In genomic region chr15:43792761-43793493, GRCh38 we compare ENCODE assay signal across 8 cellular contexts. TPM values are rescaled to one million over a fixed set of nuclear protein-coding genes. Genes with fewer than 3 reads are reported as not detected.
A peak's percentile ranks its signal among the peaks of the same experiment; 100 is the strongest.
DNase-seq lines count a peak whose midpoint lies in the region; ATAC-seq, FAIRE-seq and TF ChIP-seq lines count a peak whose summit lies in the region.

No MANE protein-coding gene starts in this region.

- peaks cover 42% of the 10 kb centered on the region for H3K4me1 Mint-ChIP-seq in CD8-positive, alpha-beta T cell (ENCODE audit: low read depth)

- H3K9me3 ChIP-seq in CD8-positive, alpha-beta T cell (ENCODE audit: low read length) = no peaks in the 10 kb centered on the region
- no peaks in the 10 kb centered on the region for H3K9me3 ChIP-seq in prostate gland

- no peaks in the 10 kb centered on the region for H3K27me3 Mint-ChIP-seq in CD8-positive, alpha-beta T cell (ENCODE audit: low read depth)

- POLR2A ChIA-PET in CD8-positive, alpha-beta T cell (lab: Charles Lee) = interaction anchor here (0.6 to 3.3 kb wide), 10 partner anchors 8 to 47 kb away, joined by 3 to 29 read pairs (median 4); partner anchors contain the start of genes ELL3, HYPK, MFAP1 and PDIA3

- H3K36me3 ChIP-seq in CD8-positive, alpha-beta T cell (ENCODE audit: insufficient read depth, low read length) = peaks cover 27% of the 10 kb centered on the region
- H3K36me3 ChIP-seq in prostate gland = peaks cover 4 to 5% of the 10 kb centered on the region in 2 donors

- no peak for FAIRE-seq in GM19239 (lab: Jason Lieb, UNC)

- H3K4me1 ChIP-seq in CD8-positive, alpha-beta T cell (ENCODE audit: insufficient read depth, low read length) = peaks cover 38% of the 10 kb centered on the region
- peaks cover 22% of the 10 kb centered on the region for H3K4me1 ChIP-seq in prostate gland (replicated peaks)

- peak overlapping the region; percentile 96 for H3K4me3 Mint-ChIP-seq in CD8-positive, alpha-beta T cell

- WGBS in prostate gland = 1% methylated on average over 33 of the region's 33 CpGs

- H3K9me3 Mint-ChIP-seq in CD8-positive, alpha-beta T cell = no peaks in the 10 kb centered on the region

- TF ChIP-seq CTCF in CD8-positive, alpha-beta T cell (IDR thresholded peaks at IDR 0.05) = no peak
- TF ChIP-seq CTCF in prostate gland (IDR thresholded peaks at IDR 0.05) (no peak), GM20000 (IDR thresholded peaks at IDR 0.05; ENCODE audit: extremely low read depth, missing control alignments) (no peak)

- peak in 2 of 7 experiments; percentile 16 to 20 for DNase-seq in CD8-positive, alpha-beta T cell
- DNase-seq in KBM-7 = peak; percentile 31
- peak; percentile 26 for DNase-seq in activated naive CD4-positive, alpha-beta T cell treated with Interleukin-2 at 50 U/mL for 16 hours
- DNase-seq in Right ventricle myocardium superior = peak; percentile 59
- no peak for DNase-seq in prostate gland (ENCODE audit: low spot score)
- DNase-seq in GM20000 (ENCODE audit: low spot score) = no peak
- DNase-seq in GM19239 (ENCODE audit: insufficient read length, low spot score) = no peak

- CTCF ChIA-PET in CD8-positive, alpha-beta T cell (lab: Charles Lee) = interaction anchor here (1.2 to 5.1 kb wide), 2 partner anchors 16 to 23 kb away, joined by 4 to 28 read pairs; partner anchors contain the start of gene ELL3

- no peak for ATAC-seq in CD8-positive, alpha-beta T cell
- peak; percentile 10 for ATAC-seq in Right ventricle myocardium superior (ENCODE audit: poor library complexity)
- ATAC-seq in GM18517 (IDR thresholded peaks at IDR 0.05; ENCODE audit: unreplicated experiment) = no peak

- peak overlapping the region; percentile 97 for H3K27ac Mint-ChIP-seq in CD8-positive, alpha-beta T cell

- TF ChIP-seq POLR2A in prostate gland (IDR thresholded peaks at IDR 0.05) = peak; percentile 52

- H3K27me3 ChIP-seq in CD8-positive, alpha-beta T cell (ENCODE audit: insufficient read depth, low read length) = no peaks in the 10 kb centered on the region
- H3K27me3 ChIP-seq in prostate gland (replicated peaks; ENCODE audit: insufficient read depth) = no peaks in the 10 kb centered on the region

- in situ Hi-C loops in KBM-7 (cut with MboI; ENCODE audit: low pct_unique_long_range_greater_than_20kb, low sequenced_read_pairs) = no loop called here

- H3K4me3 ChIP-seq in CD8-positive, alpha-beta T cell (ENCODE audit: low read depth, low read length) = peak overlapping the region; percentile 98
- peak overlapping the region; percentile 89 to 98 for H3K4me3 ChIP-seq in prostate gland

- intact Hi-C loops in CD8-positive, alpha-beta T cell (cut with DNase I, micrococcal nuclease) = loop anchor here (1.0 to 5.0 kb wide), 7 partner anchors 7 to 1404 kb away; partner anchors contain the start of genes HYPK (in 2 of the 2), MFAP1 (in 2 of the 2), SERINC4 (in 2 of the 2) and PDIA3 (in 1 of the 2)
- intact Hi-C loops in Right ventricle myocardium superior (cut with DNase I) (no loop called here), prostate gland (cut with DNase I) (no loop called here)

- peaks cover 54% of the 10 kb centered on the region for H3K36me3 Mint-ChIP-seq in CD8-positive, alpha-beta T cell

- peak overlapping the region; percentile 98 for H3K27ac ChIP-seq in CD8-positive, alpha-beta T cell (ENCODE audit: low read depth, low read length)
- peak overlapping the region; percentile 99 for H3K27ac ChIP-seq in prostate gland

RNA-seq across cellular contexts. Expression of gene SERF2, which starts 0.8 kb away (rescaled TPM):
- 100 to 1,000 TPM; 322 TPM for total RNA-seq in CD8-positive, alpha-beta T cell
- total RNA-seq in Right ventricle myocardium superior (1,060 TPM), prostate gland (1,000 to 10,000 TPM in 1 of 2 donors, 100 to 1,000 TPM in 1; 966 to 1,595 TPM)

RNA-seq across cellular contexts. Expression of gene SERINC4, which starts 7.1 kb away (rescaled TPM):
- total RNA-seq in CD8-positive, alpha-beta T cell = under 1 TPM; 0.27 to 0.44 TPM
- 0.19 TPM for total RNA-seq in Right ventricle myocardium superior
- total RNA-seq in prostate gland = 1 to 10 TPM in 1 of 2 donors, not detected in 1; 3.9 TPM

RNA-seq across cellular contexts. Expression of gene HYPK, which starts 7.5 kb away (rescaled TPM):
- 10 to 100 TPM; 10.9 to 14.0 TPM for total RNA-seq in CD8-positive, alpha-beta T cell
- total RNA-seq in Right ventricle myocardium superior (9.4 TPM), prostate gland (10 to 100 TPM; 10.9 to 19.9 TPM)

RNA-seq across cellular contexts. Expression of gene ELL3, which starts 16.2 kb away (rescaled TPM):
- total RNA-seq in CD8-positive, alpha-beta T cell = 1 to 10 TPM in 1 of 2 experiments, under 1 TPM in 1; 0.67 to 1.1 TPM
- total RNA-seq in Right ventricle myocardium superior (1.4 TPM), prostate gland (1 to 10 TPM; 4.7 to 7.7 TPM)

RNA-seq across cellular contexts. Expression of gene MFAP1, which starts 31.6 kb away (rescaled TPM):
- total RNA-seq in CD8-positive, alpha-beta T cell = 10 to 100 TPM; 10.1 to 11.9 TPM
- total RNA-seq in Right ventricle myocardium superior = 16.9 TPM
- 10 to 100 TPM; 19.3 to 27.5 TPM for total RNA-seq in prostate gland

Comparison
In these comparisons a context has a peak if more than half of its experiments do, and no peak if none do; other contexts are left out.
1. DNase-seq: peak in KBM-7 (single experiment), activated naive CD4-positive, alpha-beta T cell treated with Interleukin-2 at 50 U/mL for 16 hours (single experiment) and Right ventricle myocardium superior (single experiment); none in prostate gland (single experiment), GM20000 (single experiment) and GM19239 (single experiment).
2. intact Hi-C loops: an anchor here in CD8-positive, alpha-beta T cell (1.0 to 5.0 kb wide); none called in Right ventricle myocardium superior and prostate gland.